Comparison of ENCODE assay signal across 1 cellular context in the genomic region with DNA sequence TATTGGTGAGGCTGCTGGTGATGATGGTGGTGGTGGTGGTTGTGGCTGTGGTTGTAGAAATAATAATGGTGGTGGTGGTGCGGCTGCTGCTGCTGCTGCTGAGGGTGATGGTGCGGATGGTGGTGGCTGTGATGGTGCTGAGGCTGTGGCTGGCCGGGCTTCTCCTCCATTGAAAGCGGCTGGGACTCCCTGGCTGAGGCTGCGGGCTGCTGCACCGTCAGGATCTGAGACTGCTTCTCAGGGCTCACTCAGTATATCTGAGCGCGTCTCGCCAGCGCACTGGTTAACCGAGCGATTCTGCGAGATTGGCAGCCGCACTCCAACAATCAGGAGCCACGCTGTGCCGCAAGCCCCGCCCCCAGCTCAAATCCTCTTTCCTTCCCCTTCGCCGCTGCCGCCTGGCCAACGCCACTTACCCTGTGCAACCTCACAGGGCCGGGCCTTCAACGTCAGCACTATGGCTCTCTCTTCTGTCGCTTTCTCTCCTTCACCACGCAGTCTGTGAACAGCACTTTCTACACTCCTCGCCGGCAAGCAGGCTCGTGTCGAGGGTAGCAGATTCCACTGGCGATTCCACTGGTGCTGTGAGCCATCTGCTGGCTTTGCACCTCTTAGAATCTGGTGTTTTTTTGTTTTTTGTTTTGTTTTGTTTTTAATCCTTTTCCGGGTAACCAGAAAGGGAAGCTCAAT.
TF ChIP-seq lines count a peak whose summit lies in the region.

A gene with protein sequence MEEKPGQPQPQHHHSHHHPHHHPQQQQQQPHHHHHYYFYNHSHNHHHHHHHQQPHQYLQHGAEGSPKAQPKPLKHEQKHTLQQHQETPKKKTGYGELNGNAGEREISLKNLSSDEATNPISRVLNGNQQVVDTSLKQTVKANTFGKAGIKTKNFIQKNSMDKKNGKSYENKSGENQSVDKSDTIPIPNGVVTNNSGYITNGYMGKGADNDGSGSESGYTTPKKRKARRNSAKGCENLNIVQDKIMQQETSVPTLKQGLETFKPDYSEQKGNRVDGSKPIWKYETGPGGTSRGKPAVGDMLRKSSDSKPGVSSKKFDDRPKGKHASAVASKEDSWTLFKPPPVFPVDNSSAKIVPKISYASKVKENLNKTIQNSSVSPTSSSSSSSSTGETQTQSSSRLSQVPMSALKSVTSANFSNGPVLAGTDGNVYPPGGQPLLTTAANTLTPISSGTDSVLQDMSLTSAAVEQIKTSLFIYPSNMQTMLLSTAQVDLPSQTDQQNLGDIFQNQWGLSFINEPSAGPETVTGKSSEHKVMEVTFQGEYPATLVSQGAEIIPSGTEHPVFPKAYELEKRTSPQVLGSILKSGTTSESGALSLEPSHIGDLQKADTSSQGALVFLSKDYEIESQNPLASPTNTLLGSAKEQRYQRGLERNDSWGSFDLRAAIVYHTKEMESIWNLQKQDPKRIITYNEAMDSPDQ (minus strand): TSS at position 259 of the 690 bp plus-strand sequence. CDS start 89 bp downstream, at position 170.

TF ChIP-seq in H1, 55 proteins besides CTCF, POLR2A, EP300 and RAD21 (continues in another document):
- TF ChIP-seq ATF3 (IDR thresholded peaks at IDR 0.05; ENCODE audit: insufficient read depth, low read depth, low read length) (no peak), KDM1A (IDR thresholded peaks at IDR 0.05; ENCODE audit: borderline replicate concordance, low read length) (no peak), BACH1 (IDR thresholded peaks at IDR 0.05; ENCODE audit: low read length) (no peak), HDAC6 (IDR thresholded peaks at IDR 0.05; ENCODE audit: low read depth, low read length) (no peak), SAP30 (IDR thresholded peaks at IDR 0.05; ENCODE audit: insufficient read depth, insufficient replicate concordance, low read length) (peak; percentile 33), TEAD4 (IDR thresholded peaks at IDR 0.05; ENCODE audit: low read depth, low read length) (no peak), CTBP2 (IDR thresholded peaks at IDR 0.05; ENCODE audit: borderline replicate concordance, insufficient read depth, insufficient read length, low read length) (no peak), JUND (IDR thresholded peaks at IDR 0.05; ENCODE audit: low read length) (no peak), CBX8 (IDR thresholded peaks at IDR 0.05; ENCODE audit: borderline replicate concordance, low read depth, low read length) (no peak), TCF12 (IDR thresholded peaks at IDR 0.05; ENCODE audit: low read depth, low read length) (no peak), CREB1 (IDR thresholded peaks at IDR 0.05) (peak; percentile 91), BCL11A (IDR thresholded peaks at IDR 0.05; ENCODE audit: low read depth in 2 of 2, low read length in 2 of 2) (no peak), HDAC2 (IDR thresholded peaks at IDR 0.05; ENCODE audit: borderline replicate concordance in 1 of 2, low read depth in 2 of 2, low read length in 2 of 2) (no peak), EZH2 (IDR thresholded peaks at IDR 0.05; ENCODE audit: low read depth, low read length, severe bottlenecking) (no peak), SP4 (IDR thresholded peaks at IDR 0.05; ENCODE audit: low read length) (no peak), MAFK (IDR thresholded peaks at IDR 0.05; ENCODE audit: low read depth, low read length) (no peak), USF2 (IDR thresholded peaks at IDR 0.05; ENCODE audit: low read length) (no peak), SP1 (IDR thresholded peaks at IDR 0.05; ENCODE audit: low read depth, low read length) (peak; percentile 90), PHF8 (conservative IDR thresholded peaks at IDR 0.05; ENCODE audit: low read depth, low read length) (peak; percentile 89), ATF2 (IDR thresholded peaks at IDR 0.05; ENCODE audit: low read length) (no peak), EGR1 (IDR thresholded peaks at IDR 0.05; ENCODE audit: borderline replicate concordance, low read depth, low read length) (no peak), KDM4A (IDR thresholded peaks at IDR 0.05; ENCODE audit: low read depth, low read length, severe bottlenecking) (no peak), SIRT6 (IDR thresholded peaks at IDR 0.05; ENCODE audit: low read length) (no peak), SIN3A (conservative IDR thresholded peaks at IDR 0.05 in 1 of 2, IDR thresholded peaks at IDR 0.05 in 1 of 2; ENCODE audit: low read depth in 1 of 2, low read length in 2 of 2) (peak; percentile 55 to 69; a peak in 1 of 4 replicates), RFX5 (IDR thresholded peaks at IDR 0.05; ENCODE audit: borderline replicate concordance, low read depth, low read length) (no peak), ASH2L (IDR thresholded peaks at IDR 0.05; ENCODE audit: low read length) (no peak), TAF1 (IDR thresholded peaks at IDR 0.05; ENCODE audit: low read depth, low read length) (peak; percentile 99), JUN (IDR thresholded peaks at IDR 0.05; ENCODE audit: low read depth, low read length) (no peak), CHD2 (IDR thresholded peaks at IDR 0.05; ENCODE audit: low read length) (peak; percentile 74), CHD1 (IDR thresholded peaks at IDR 0.05; ENCODE audit: low read depth, low read length) (no peak), CBX5 (IDR thresholded peaks at IDR 0.05; ENCODE audit: low read depth, low read length) (no peak), FOSL1 (IDR thresholded peaks at IDR 0.05; ENCODE audit: insufficient read depth, low read depth, low read length) (no peak), CEBPB (IDR thresholded peaks at IDR 0.05; ENCODE audit: low read depth, low read length) (no peak), POLR2AphosphoS5 (IDR thresholded peaks at IDR 0.05; ENCODE audit: low read depth, low read length) (peak; percentile 97), SRF (IDR thresholded peaks at IDR 0.05; ENCODE audit: low read depth, low read length) (no peak), POU5F1 (IDR thresholded peaks at IDR 0.05; ENCODE audit: low read depth, low read length) (no peak), TAF7 (optimal IDR thresholded peaks at IDR 0.05; ENCODE audit: borderline replicate concordance, low read depth, low read length) (peak; percentile 97), RNF2 (IDR thresholded peaks at IDR 0.05; ENCODE audit: borderline replicate concordance, low read depth, low read length, missing control alignments, poor library complexity, severe bottlenecking) (no peak), KDM5A (IDR thresholded peaks at IDR 0.05; ENCODE audit: low read length) (no peak), SIX5 (IDR thresholded peaks at IDR 0.05; ENCODE audit: low read depth, low read length) (no peak), GABPA (IDR thresholded peaks at IDR 0.05; ENCODE audit: borderline replicate concordance, insufficient read depth, low read length) (no peak), NANOG (IDR thresholded peaks at IDR 0.05; ENCODE audit: insufficient read depth, low read depth, low read length, poor library complexity, severe bottlenecking) (peak; percentile 18), E2F6 (IDR thresholded peaks at IDR 0.05) (no peak), MAX (IDR thresholded peaks at IDR 0.05) (peak; percentile 46; the same call in 1 of the 2 replicates), GTF2F1 (IDR thresholded peaks at IDR 0.05; ENCODE audit: borderline replicate concordance, low read depth, low read length) (peak; percentile 96), BRCA1 (IDR thresholded peaks at IDR 0.05; ENCODE audit: low read depth, low read length) (no peak), YY1 (IDR thresholded peaks at IDR 0.05; ENCODE audit: low read depth, low read length) (0 out of 2 replicates have a peak, but pooled peaks have one; percentile 44), RBBP5 (IDR thresholded peaks at IDR 0.05; ENCODE audit: borderline replicate concordance, low read depth, low read length) (0 out of 2 replicates have a peak, but pooled peaks have one; percentile 25)
- TF ChIP-seq, protein P1, sequence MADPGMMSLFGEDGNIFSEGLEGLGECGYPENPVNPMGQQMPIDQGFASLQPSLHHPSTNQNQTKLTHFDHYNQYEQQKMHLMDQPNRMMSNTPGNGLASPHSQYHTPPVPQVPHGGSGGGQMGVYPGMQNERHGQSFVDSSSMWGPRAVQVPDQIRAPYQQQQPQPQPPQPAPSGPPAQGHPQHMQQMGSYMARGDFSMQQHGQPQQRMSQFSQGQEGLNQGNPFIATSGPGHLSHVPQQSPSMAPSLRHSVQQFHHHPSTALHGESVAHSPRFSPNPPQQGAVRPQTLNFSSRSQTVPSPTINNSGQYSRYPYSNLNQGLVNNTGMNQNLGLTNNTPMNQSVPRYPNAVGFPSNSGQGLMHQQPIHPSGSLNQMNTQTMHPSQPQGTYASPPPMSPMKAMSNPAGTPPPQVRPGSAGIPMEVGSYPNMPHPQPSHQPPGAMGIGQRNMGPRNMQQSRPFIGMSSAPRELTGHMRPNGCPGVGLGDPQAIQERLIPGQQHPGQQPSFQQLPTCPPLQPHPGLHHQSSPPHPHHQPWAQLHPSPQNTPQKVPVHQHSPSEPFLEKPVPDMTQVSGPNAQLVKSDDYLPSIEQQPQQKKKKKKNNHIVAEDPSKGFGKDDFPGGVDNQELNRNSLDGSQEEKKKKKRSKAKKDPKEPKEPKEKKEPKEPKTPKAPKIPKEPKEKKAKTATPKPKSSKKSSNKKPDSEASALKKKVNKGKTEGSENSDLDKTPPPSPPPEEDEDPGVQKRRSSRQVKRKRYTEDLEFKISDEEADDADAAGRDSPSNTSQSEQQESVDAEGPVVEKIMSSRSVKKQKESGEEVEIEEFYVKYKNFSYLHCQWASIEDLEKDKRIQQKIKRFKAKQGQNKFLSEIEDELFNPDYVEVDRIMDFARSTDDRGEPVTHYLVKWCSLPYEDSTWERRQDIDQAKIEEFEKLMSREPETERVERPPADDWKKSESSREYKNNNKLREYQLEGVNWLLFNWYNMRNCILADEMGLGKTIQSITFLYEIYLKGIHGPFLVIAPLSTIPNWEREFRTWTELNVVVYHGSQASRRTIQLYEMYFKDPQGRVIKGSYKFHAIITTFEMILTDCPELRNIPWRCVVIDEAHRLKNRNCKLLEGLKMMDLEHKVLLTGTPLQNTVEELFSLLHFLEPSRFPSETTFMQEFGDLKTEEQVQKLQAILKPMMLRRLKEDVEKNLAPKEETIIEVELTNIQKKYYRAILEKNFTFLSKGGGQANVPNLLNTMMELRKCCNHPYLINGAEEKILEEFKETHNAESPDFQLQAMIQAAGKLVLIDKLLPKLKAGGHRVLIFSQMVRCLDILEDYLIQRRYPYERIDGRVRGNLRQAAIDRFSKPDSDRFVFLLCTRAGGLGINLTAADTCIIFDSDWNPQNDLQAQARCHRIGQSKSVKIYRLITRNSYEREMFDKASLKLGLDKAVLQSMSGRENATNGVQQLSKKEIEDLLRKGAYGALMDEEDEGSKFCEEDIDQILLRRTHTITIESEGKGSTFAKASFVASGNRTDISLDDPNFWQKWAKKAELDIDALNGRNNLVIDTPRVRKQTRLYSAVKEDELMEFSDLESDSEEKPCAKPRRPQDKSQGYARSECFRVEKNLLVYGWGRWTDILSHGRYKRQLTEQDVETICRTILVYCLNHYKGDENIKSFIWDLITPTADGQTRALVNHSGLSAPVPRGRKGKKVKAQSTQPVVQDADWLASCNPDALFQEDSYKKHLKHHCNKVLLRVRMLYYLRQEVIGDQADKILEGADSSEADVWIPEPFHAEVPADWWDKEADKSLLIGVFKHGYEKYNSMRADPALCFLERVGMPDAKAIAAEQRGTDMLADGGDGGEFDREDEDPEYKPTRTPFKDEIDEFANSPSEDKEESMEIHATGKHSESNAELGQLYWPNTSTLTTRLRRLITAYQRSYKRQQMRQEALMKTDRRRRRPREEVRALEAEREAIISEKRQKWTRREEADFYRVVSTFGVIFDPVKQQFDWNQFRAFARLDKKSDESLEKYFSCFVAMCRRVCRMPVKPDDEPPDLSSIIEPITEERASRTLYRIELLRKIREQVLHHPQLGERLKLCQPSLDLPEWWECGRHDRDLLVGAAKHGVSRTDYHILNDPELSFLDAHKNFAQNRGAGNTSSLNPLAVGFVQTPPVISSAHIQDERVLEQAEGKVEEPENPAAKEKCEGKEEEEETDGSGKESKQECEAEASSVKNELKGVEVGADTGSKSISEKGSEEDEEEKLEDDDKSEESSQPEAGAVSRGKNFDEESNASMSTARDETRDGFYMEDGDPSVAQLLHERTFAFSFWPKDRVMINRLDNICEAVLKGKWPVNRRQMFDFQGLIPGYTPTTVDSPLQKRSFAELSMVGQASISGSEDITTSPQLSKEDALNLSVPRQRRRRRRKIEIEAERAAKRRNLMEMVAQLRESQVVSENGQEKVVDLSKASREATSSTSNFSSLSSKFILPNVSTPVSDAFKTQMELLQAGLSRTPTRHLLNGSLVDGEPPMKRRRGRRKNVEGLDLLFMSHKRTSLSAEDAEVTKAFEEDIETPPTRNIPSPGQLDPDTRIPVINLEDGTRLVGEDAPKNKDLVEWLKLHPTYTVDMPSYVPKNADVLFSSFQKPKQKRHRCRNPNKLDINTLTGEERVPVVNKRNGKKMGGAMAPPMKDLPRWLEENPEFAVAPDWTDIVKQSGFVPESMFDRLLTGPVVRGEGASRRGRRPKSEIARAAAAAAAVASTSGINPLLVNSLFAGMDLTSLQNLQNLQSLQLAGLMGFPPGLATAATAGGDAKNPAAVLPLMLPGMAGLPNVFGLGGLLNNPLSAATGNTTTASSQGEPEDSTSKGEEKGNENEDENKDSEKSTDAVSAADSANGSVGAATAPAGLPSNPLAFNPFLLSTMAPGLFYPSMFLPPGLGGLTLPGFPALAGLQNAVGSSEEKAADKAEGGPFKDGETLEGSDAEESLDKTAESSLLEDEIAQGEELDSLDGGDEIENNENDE (IDR thresholded peaks at IDR 0.05; ENCODE audit: insufficient replicate concordance, low read length): no peak
